Comparison of ENCODE assay signal across 8 cellular contexts in genomic region chr3:57227204-57227929, GRCh38. TPM values are rescaled to one million over a fixed set of nuclear protein-coding genes. Genes with fewer than 3 reads are reported as not detected.
A peak's percentile ranks its signal among the peaks of the same experiment; 100 is the strongest.
DNase-seq lines count a peak whose midpoint lies in the region; ATAC-seq and TF ChIP-seq lines count a peak whose summit lies in the region.

A gene with protein sequence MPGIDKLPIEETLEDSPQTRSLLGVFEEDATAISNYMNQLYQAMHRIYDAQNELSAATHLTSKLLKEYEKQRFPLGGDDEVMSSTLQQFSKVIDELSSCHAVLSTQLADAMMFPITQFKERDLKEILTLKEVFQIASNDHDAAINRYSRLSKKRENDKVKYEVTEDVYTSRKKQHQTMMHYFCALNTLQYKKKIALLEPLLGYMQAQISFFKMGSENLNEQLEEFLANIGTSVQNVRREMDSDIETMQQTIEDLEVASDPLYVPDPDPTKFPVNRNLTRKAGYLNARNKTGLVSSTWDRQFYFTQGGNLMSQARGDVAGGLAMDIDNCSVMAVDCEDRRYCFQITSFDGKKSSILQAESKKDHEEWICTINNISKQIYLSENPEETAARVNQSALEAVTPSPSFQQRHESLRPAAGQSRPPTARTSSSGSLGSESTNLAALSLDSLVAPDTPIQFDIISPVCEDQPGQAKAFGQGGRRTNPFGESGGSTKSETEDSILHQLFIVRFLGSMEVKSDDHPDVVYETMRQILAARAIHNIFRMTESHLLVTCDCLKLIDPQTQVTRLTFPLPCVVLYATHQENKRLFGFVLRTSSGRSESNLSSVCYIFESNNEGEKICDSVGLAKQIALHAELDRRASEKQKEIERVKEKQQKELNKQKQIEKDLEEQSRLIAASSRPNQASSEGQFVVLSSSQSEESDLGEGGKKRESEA (plus strand): TSS chr3:57227729. CDS start chr3:57227884, 155 bp downstream.

- H3K4me1 ChIP-seq in rectal smooth muscle tissue (ENCODE audit: control insufficient read depth, insufficient read depth, low read length) (peaks cover 8% of the 10 kb centered on the region), vagina (peaks cover 41% of the 10 kb centered on the region)

- no peaks in the 10 kb centered on the region for H3K9me3 ChIP-seq in vagina

- H3K9ac ChIP-seq in rectal smooth muscle tissue (ENCODE audit: low read length) = peak within 1 kb of the TSS; percentile 84

- H3K36me3 ChIP-seq in rectal smooth muscle tissue (ENCODE audit: control insufficient read depth, insufficient read depth, low read length) = no peaks in the 10 kb centered on the region
- no peaks in the 10 kb centered on the region for H3K36me3 ChIP-seq in vagina

- intact Hi-C loops in vagina (cut with DNase I) = no loop called here

- peak within 1 kb of the TSS; percentile 90 for H3K27ac ChIP-seq in rectal smooth muscle tissue (ENCODE audit: low read depth, low read length)
- peak within 1 kb of the TSS; percentile 91 for H3K27ac ChIP-seq in vagina

- ATAC-seq in GM18499 (IDR thresholded peaks at IDR 0.05; ENCODE audit: insufficient read depth, unreplicated experiment) (peak; percentile 41), HG02798 (IDR thresholded peaks at IDR 0.05; ENCODE audit: poor library complexity, unreplicated experiment) (peak; percentile 96)

- peak; percentile 3 for DNase-seq in NCI-H1436 treated with DMSO at 0.1 percent for 48 hours (lab: John Stamatoyannopoulos, UW)
- peak; percentile 79 for DNase-seq in T-helper 9 cell
- peak; percentile 70 for DNase-seq in astrocyte of the cerebellum (ENCODE audit: low read depth)
- peak; percentile 98 for DNase-seq in hepatic stellate cell (ENCODE audit: low spot score)
- peak in 1 of 2 donors; percentile 91 for DNase-seq in vagina (ENCODE audit: extremely low spot score in 2 of 2)

- TF ChIP-seq CTCF in astrocyte of the cerebellum (IDR thresholded peaks at IDR 0.05; ENCODE audit: low read depth, low read length, missing control alignments) = no peak
- TF ChIP-seq CTCF in vagina (IDR thresholded peaks at IDR 0.05) = no peak

- H3K27me3 ChIP-seq in rectal smooth muscle tissue (ENCODE audit: control insufficient read depth, insufficient read depth, low read length) = no peaks in the 10 kb centered on the region
- no peaks in the 10 kb centered on the region for H3K27me3 ChIP-seq in vagina

- TF ChIP-seq POLR2A in vagina (IDR thresholded peaks at IDR 0.05) = peak in 1 of 2 donors; percentile 56

- in situ Hi-C loops in astrocyte of the cerebellum (cut with HindIII; ENCODE audit: low sequenced_read_pairs) = no loop called here

- H3K4me3 ChIP-seq in astrocyte of the cerebellum (ENCODE audit: low read depth, low read length) = peak within 1 kb of the TSS; percentile 57
- H3K4me3 ChIP-seq in rectal smooth muscle tissue (ENCODE audit: low read length) = peak within 1 kb of the TSS; percentile 91
- H3K4me3 ChIP-seq in vagina = peak within 1 kb of the TSS; percentile 81 to 93

RNA-seq across cellular contexts. Expression of the gene that starts here (rescaled TPM):
- 28.2 TPM for total RNA-seq in vagina
